In genomic region chr11:10657308-10658271, GRCh38 we compare ENCODE assay signal across 8 cellular contexts. TPM values are rescaled to one million over a fixed set of nuclear protein-coding genes. Genes with fewer than 3 reads are reported as not detected.
DNase-seq lines count a peak whose midpoint lies in the region; ATAC-seq and TF ChIP-seq lines count a peak whose summit lies in the region.

No MANE protein-coding gene starts in this region.

- H3K4me1 Mint-ChIP-seq in stimulated activated effector memory CD8-positive, alpha-beta T cell treated with anti-CD3 and anti-CD28 coated beads, Interleukin-12 subunit alpha, Interleukin-12 subunit beta, amount 100 ng/mL, for 72 hours = peaks cover 36% of the 10 kb centered on the region

- no peaks in the 10 kb centered on the region for H4K20me1 ChIP-seq in PC-3 (ENCODE audit: low read length)

- no peaks in the 10 kb centered on the region for H3K9me3 Mint-ChIP-seq in stimulated activated effector memory CD8-positive, alpha-beta T cell treated with anti-CD3 and anti-CD28 coated beads, Interleukin-12 subunit alpha, Interleukin-12 subunit beta, amount 100 ng/mL, for 72 hours

- intact Hi-C loops in PC-3 (cut with micrococcal nuclease) (no loop called here), head of caudate nucleus (cut with DNase I) (no loop called here), posterior cingulate gyrus (cut with DNase I) (no loop called here)

- H3K27ac Mint-ChIP-seq in stimulated activated effector memory CD8-positive, alpha-beta T cell treated with anti-CD3 and anti-CD28 coated beads, Interleukin-12 subunit alpha, Interleukin-12 subunit beta, amount 100 ng/mL, for 72 hours = peak overlapping the region; percentile 76

- H3K4me3 Mint-ChIP-seq in stimulated activated effector memory CD8-positive, alpha-beta T cell treated with anti-CD3 and anti-CD28 coated beads, Interleukin-12 subunit alpha, Interleukin-12 subunit beta, amount 100 ng/mL, for 72 hours = peak overlapping the region; percentile 57

- no peaks in the 10 kb centered on the region for H3F3A ChIP-seq in PC-3 (ENCODE audit: low read length, unreplicated experiment)

- H3K4me1 ChIP-seq in PC-3 (ENCODE audit: insufficient read depth, low read length) = peaks cover 45% of the 10 kb centered on the region

- ATAC-seq in GM21717 (IDR thresholded peaks at IDR 0.05; ENCODE audit: unreplicated experiment) (peak; percentile 66), PC-3 (no peak)
- ATAC-seq in stimulated activated effector memory CD8-positive, alpha-beta T cell treated with anti-CD3 and anti-CD28 coated beads, Interleukin-12 subunit alpha, Interleukin-12 subunit beta, amount 100 ng/mL, for 72 hours = peak; percentile 75

- CTCF ChIA-PET in PC-3 (lab: Charles Lee) = no interaction called here

- no peaks in the 10 kb centered on the region for H3K27me3 ChIP-seq in PC-3 (ENCODE audit: low read length)

- H3K27ac ChIP-seq in PC-3 (ENCODE audit: low read length) = no peak overlapping the region

- H3K4me3 ChIP-seq in PC-3 (ENCODE audit: low read length) (no peak overlapping the region), fibroblast of pulmonary artery (replicated peaks; ENCODE audit: low read depth, low read length) (no peak overlapping the region)

- no peak overlapping the region for H3K4me2 ChIP-seq in PC-3 (ENCODE audit: low read length)

- H3K9ac ChIP-seq in PC-3 (ENCODE audit: low read length) = no peak overlapping the region

- H2AFZ ChIP-seq in PC-3 (ENCODE audit: low read length) = no peak overlapping the region

- no peaks in the 10 kb centered on the region for H3K9me2 ChIP-seq in PC-3 (replicated peaks; ENCODE audit: low read length)

- TF ChIP-seq CTCF in PC-3 (conservative IDR thresholded peaks at IDR 0.05; ENCODE audit: low read depth, low read length) (no peak), fibroblast of pulmonary artery (IDR thresholded peaks at IDR 0.05; ENCODE audit: low read length, missing control alignments) (no peak)

- no peaks in the 10 kb centered on the region for H3K9me3 ChIP-seq in PC-3 (ENCODE audit: low read length)

- H3K36me3 ChIP-seq in PC-3 (ENCODE audit: low read depth, low read length) = no peaks in the 10 kb centered on the region; the same call in 1 of the 2 replicates

- BruUV-seq in PC-3 (replicated peaks; lab: Mats Ljungman, UMichigan) = no TSS peak

- H3K79me2 ChIP-seq in PC-3 (ENCODE audit: low read length) = no peaks in the 10 kb centered on the region

- POLR2A ChIA-PET in PC-3 (lab: Charles Lee; ENCODE audit: unreplicated experiment) = interaction anchor here (0.6 kb wide), 1 partner anchor 12 kb away, joined by 4 read pairs; no protein-coding TSS in a partner anchor

- DNase-seq in GM03348 (ENCODE audit: low spot score) (peak; percentile 73), PC-3 (peak; percentile 21), fibroblast of pulmonary artery (ENCODE audit: low read depth) (peak; percentile 75), NAMALWA (ENCODE audit: low spot score) (no peak), head of caudate nucleus (no peak), posterior cingulate gyrus (no peak)
- DNase-seq in stimulated activated effector memory CD8-positive, alpha-beta T cell treated with anti-CD3 and anti-CD28 coated beads, Interleukin-12 subunit alpha, Interleukin-12 subunit beta, amount 100 ng/mL, for 72 hours (ENCODE audit: low spot score in 2 of 2) = peak in 1 of 2 donors; percentile 57

- H3K36me3 Mint-ChIP-seq in stimulated activated effector memory CD8-positive, alpha-beta T cell treated with anti-CD3 and anti-CD28 coated beads, Interleukin-12 subunit alpha, Interleukin-12 subunit beta, amount 100 ng/mL, for 72 hours = no peaks in the 10 kb centered on the region

RNA-seq across cellular contexts. Expression of gene IRAG1, which starts 36.0 kb away (rescaled TPM):
- total RNA-seq in PC-3 (2014; rRNA removed) = 0.29 TPM in 1 of 2 replicates, not detected in the other

Comparison
In these comparisons a context has a peak if more than half of its experiments do, and no peak if none do; other contexts are left out.
1. DNase-seq: peak in GM03348 (single experiment), PC-3 (single experiment) and fibroblast of pulmonary artery (single experiment); none in NAMALWA (single experiment), head of caudate nucleus (0 of 42) and posterior cingulate gyrus (0 of 10).